8 cellular contexts compared by ENCODE assay signal in genomic region chr3:51670711-51671089, GRCh38. TPM values are rescaled to one million over a fixed set of nuclear protein-coding genes. Genes with fewer than 3 reads are reported as not detected.
A peak's percentile ranks its signal among the peaks of the same experiment; 100 is the strongest.
DNase-seq lines count a peak whose midpoint lies in the region; ATAC-seq and TF ChIP-seq lines count a peak whose summit lies in the region.

No MANE protein-coding gene starts in this region.

- H3K9ac ChIP-seq in OCI-LY1 (ENCODE audit: low read length), result peak overlapping the region; percentile 98
- peak overlapping the region; percentile 93 for H3K9ac ChIP-seq in skeletal muscle satellite cell (ENCODE audit: low read depth, low read length)

- H3K27ac ChIP-seq in AG04450 (ENCODE audit: low read depth, low read length) (no peak overlapping the region), OCI-LY1 (ENCODE audit: low read depth, low read length, poor library complexity, severe bottlenecking) (peak overlapping the region; percentile 40), esophagus (ENCODE audit: low read depth in 2 of 2, low read length in 1 of 2) (peak overlapping the region; percentile 84 to 90)

- H3K4me3 ChIP-seq in AG04450 (ENCODE audit: low read depth, low read length), result peak overlapping the region; percentile 81
- H3K4me3 ChIP-seq in OCI-LY1 (ENCODE audit: low read depth, low read length, poor library complexity, severe bottlenecking), result peak overlapping the region; percentile 93
- H3K4me3 ChIP-seq in esophagus (ENCODE audit: low read depth in 1 of 2, low read length in 2 of 2), result peak overlapping the region; percentile 78 to 87
- H3K4me3 ChIP-seq in skeletal muscle satellite cell (ENCODE audit: low read length), result peak overlapping the region; percentile 97

- no peaks in the 10 kb centered on the region for H3K9me3 ChIP-seq in AG04450 (ENCODE audit: control insufficient read depth, insufficient read depth, low read length)
- H3K9me3 ChIP-seq in OCI-LY1 (ENCODE audit: low read length), result no peaks in the 10 kb centered on the region
- H3K9me3 ChIP-seq in esophagus (ENCODE audit: control insufficient read depth in 2 of 2, insufficient read depth in 1 of 2, low read depth in 1 of 2, low read length in 1 of 2), result no peaks in the 10 kb centered on the region
- no peaks in the 10 kb centered on the region for H3K9me3 ChIP-seq in skeletal muscle satellite cell (replicated peaks; ENCODE audit: low read length)

- TF ChIP-seq CTCF in AG04450 (IDR thresholded peaks at IDR 0.05; ENCODE audit: low read depth, low read length) (no peak), OCI-LY1 (IDR thresholded peaks at IDR 0.05; ENCODE audit: low read length) (no peak)

- WGBS in esophagus, 2 donors, result 4 to 8% methylated on average over 14 of the region's 14 CpGs

- H3K79me2 ChIP-seq in OCI-LY1 (ENCODE audit: insufficient read depth, low read length), result no peaks in the 10 kb centered on the region

- peak; percentile 5 for ATAC-seq in GM19468 (IDR thresholded peaks at IDR 0.05; ENCODE audit: extremely low read depth, unreplicated experiment)

- H3F3A ChIP-seq in OCI-LY1 (ENCODE audit: insufficient read depth, low read length), result no peaks in the 10 kb centered on the region

- H3K27me3 ChIP-seq in AG04450 (ENCODE audit: control insufficient read depth, insufficient read depth, low read length) (no peaks in the 10 kb centered on the region), OCI-LY1 (ENCODE audit: insufficient read depth, low read length) (no peaks in the 10 kb centered on the region), esophagus (ENCODE audit: control insufficient read depth in 1 of 2, insufficient read depth in 2 of 2, low read length in 2 of 2) (no peaks in the 10 kb centered on the region), skeletal muscle satellite cell (ENCODE audit: control insufficient read depth, insufficient read depth, low read length) (no peaks in the 10 kb centered on the region)

- H3K36me3 ChIP-seq in OCI-LY1 (ENCODE audit: insufficient read depth, low read length) (peaks cover 15% of the 10 kb centered on the region), esophagus (ENCODE audit: control insufficient read depth in 2 of 2, insufficient read depth in 2 of 2, low read length in 1 of 2) (no peaks in the 10 kb centered on the region), skeletal muscle satellite cell (ENCODE audit: insufficient read depth, low read length) (peaks cover under 1% of the 10 kb centered on the region)

- DNase-seq in AG04450 (ENCODE audit: low read depth, low spot score) (no peak), dedifferentiated amniotic fluid mesenchymal stem cell (ENCODE audit: extremely low spot score) (no peak), DMS153 (lab: John Stamatoyannopoulos, UW) (no peak), NCI-H1105 (lab: John Stamatoyannopoulos, UW) (no peak)

- POLR2A ChIA-PET in AG04450 (lab: Yijun Ruan, JAX), result interaction anchor here (3.9 kb wide), 1 partner anchor 171 kb away, joined by 20 read pairs; the partner anchor contains the start of gene DCAF1

- H2AFZ ChIP-seq in OCI-LY1 (ENCODE audit: low read length), result no peak overlapping the region

- CTCF ChIA-PET in AG04450 (lab: Charles Lee), result interaction anchor here (0.9 to 6.5 kb wide), 15 partner anchors 7 to 281 kb away, joined by 3 to 224 read pairs (median 4); partner anchors contain the start of genes DCAF1 and RAD54L2

- peaks cover 35% of the 10 kb centered on the region for H3K4me1 ChIP-seq in OCI-LY1 (ENCODE audit: insufficient read depth, low read length, severe bottlenecking)
- H3K4me1 ChIP-seq in esophagus (ENCODE audit: control insufficient read depth in 2 of 2, insufficient read depth in 2 of 2, low read length in 1 of 2), result peaks cover 8 to 30% of the 10 kb centered on the region in 2 donors
- H3K4me1 ChIP-seq in skeletal muscle satellite cell (ENCODE audit: control insufficient read depth, insufficient read depth, low read length), result peaks cover 40% of the 10 kb centered on the region

- H3K4me2 ChIP-seq in OCI-LY1 (ENCODE audit: low read length) (peak overlapping the region; percentile 79), skeletal muscle satellite cell (ENCODE audit: low read length) (peak overlapping the region; percentile 94)

- no peaks in the 10 kb centered on the region for H4K20me1 ChIP-seq in OCI-LY1 (ENCODE audit: insufficient read depth, low read length)

- no peaks in the 10 kb centered on the region for H3K9me2 ChIP-seq in OCI-LY1 (ENCODE audit: low read depth, low read length)

RNA-seq across cellular contexts. Expression of gene TEX264, which starts 0.4 kb away (rescaled TPM):
- polyA plus RNA-seq in AG04450 (2011; rRNA removed), result 40.6 and 49.9 TPM in 2 replicates
- polyA minus RNA-seq in AG04450 (2011; rRNA and poly(A)+ RNA removed), result 51.1 and 76.6 TPM in 2 replicates
- polyA plus RNA-seq in esophagus, result 10 to 100 TPM; 46.7 to 59.5 TPM
- 30.9 and 39.3 TPM in 2 replicates for total RNA-seq in skeletal muscle satellite cell (2012; rRNA removed)

RNA-seq across cellular contexts. Expression of gene GRM2, which starts 36.2 kb away (rescaled TPM):
- polyA plus RNA-seq in AG04450 (2011; rRNA removed), result 0.01 TPM in 1 of 2 replicates, not detected in the other
- polyA minus RNA-seq in AG04450 (2011; rRNA and poly(A)+ RNA removed), result not detected in 2 replicates
- polyA plus RNA-seq in esophagus, result under 1 TPM; 0.10 to 0.14 TPM
- under 0.01 TPM in 1 of 2 replicates, not detected in the other for total RNA-seq in skeletal muscle satellite cell (2012; rRNA removed)
